In the genomic region with DNA sequence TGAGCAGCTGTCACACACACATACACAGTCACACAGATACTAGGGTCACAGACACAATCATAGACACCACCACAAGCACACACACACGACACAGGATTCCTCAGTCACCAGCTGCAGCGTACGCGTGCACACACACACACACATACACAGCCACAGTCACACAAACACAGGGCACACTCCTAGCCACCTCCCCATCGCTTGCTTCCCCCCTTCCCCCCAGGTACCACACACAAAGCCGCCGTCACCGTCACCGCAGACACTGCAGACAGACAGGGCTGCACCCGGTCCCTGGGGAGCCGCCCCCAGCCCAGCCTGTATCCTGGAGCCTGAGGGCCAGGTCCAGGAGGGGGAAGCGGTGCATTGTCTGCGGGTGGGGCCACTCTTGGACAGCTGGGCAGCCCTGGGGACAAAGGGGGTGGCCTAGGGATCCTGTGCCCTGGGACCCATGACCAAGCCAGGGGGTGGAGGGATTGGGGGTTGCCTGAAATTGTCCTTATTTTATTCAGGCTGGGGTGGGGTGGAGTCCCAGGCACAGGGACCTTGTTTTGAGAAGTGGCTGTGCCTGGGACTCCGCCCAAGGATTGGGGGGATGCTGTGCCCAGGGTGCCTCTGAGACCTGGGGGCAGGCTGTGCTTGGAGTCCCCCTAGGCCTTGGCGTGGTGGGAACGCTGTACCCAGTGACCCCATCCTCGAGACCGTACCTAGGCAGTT, we compare ENCODE assay signal across 9 cellular contexts. TPM values are rescaled to one million over a fixed set of nuclear protein-coding genes. Genes with fewer than 3 reads are reported as not detected.
A peak's percentile ranks its signal among the peaks of the same experiment; 100 is the strongest.
DNase-seq lines count a peak whose midpoint lies in the region; ATAC-seq, FAIRE-seq and TF ChIP-seq lines count a peak whose summit lies in the region.
"Had no signal": no experiment of that assay in that cellular context is flagged by ENCODE, and none has a peak within 500 bp of the region (broad histone marks: within the 10 kb centered on the region; RNA-seq: fewer than 3 reads in every experiment).

No MANE protein-coding gene starts in this region.

- H3K27me3 ChIP-seq in keratinocyte (ENCODE audit: control insufficient read depth, extremely low read depth, insufficient read depth, low read length) (no peaks in the 10 kb centered on the region), tibial artery (no peaks in the 10 kb centered on the region)

- dilution Hi-C loops in keratinocyte (cut with MboI; ENCODE audit: extremely low pct_ligation_motif_present, low sequenced_read_pairs): no loop called here

- H3K36me3 ChIP-seq in keratinocyte (ENCODE audit: control insufficient read depth in 2 of 2, extremely low read depth in 1 of 2, insufficient read depth in 2 of 2, low read length in 2 of 2): peaks cover 7 to 29% of the 10 kb centered on the region in 2 experiments
- H3K36me3 ChIP-seq in tibial artery: peaks cover 9 to 53% (median 29%) of the 10 kb centered on the region in 3 donors

- no peaks in the 10 kb centered on the region for H3K9me1 ChIP-seq in keratinocyte (ENCODE audit: control insufficient read depth, extremely low read depth, insufficient read depth, low read length)

- peak overlapping the region; percentile 52 to 71 (median 70) for H3K4me3 ChIP-seq in keratinocyte (ENCODE audit: control insufficient read depth in 2 of 3, extremely low read depth in 1 of 3, insufficient read depth in 2 of 3, low read depth in 1 of 3, low read length in 3 of 3)
- H3K4me3 ChIP-seq in tibial artery: peak overlapping the region; percentile 74 to 86

- H3K9me3 Mint-ChIP-seq in natural killer cell: no peaks in the 10 kb centered on the region
- H3K9me3 Mint-ChIP-seq in natural killer cell treated with Interleukin-12 subunit alpha and Interleukin-12 subunit beta and Interleukin-15 and Interleukin-18, amount 100 ng/mL, for 72 hours: no peaks in the 10 kb centered on the region

- H2AFZ ChIP-seq in keratinocyte (ENCODE audit: control insufficient read depth, low read length): no peak overlapping the region

- peaks cover 2% of the 10 kb centered on the region for H4K20me1 ChIP-seq in keratinocyte (ENCODE audit: control insufficient read depth, extremely low read depth, insufficient read depth, low read length)

- H3K4me2 ChIP-seq in keratinocyte (ENCODE audit: control insufficient read depth, extremely low read depth, insufficient read depth, low read depth, low read length): peak overlapping the region; percentile 92

- H3K27ac Mint-ChIP-seq in natural killer cell: peak overlapping the region in 1 of 2 donors; percentile 94
- H3K27ac Mint-ChIP-seq in natural killer cell treated with Interleukin-12 subunit alpha and Interleukin-12 subunit beta and Interleukin-15 and Interleukin-18, amount 100 ng/mL, for 72 hours: no peak overlapping the region

- FAIRE-seq in keratinocyte (lab: Jason Lieb, UNC): no peak
- FAIRE-seq: colon had no signal

- H3K4me1 ChIP-seq in keratinocyte (ENCODE audit: control insufficient read depth, extremely low read depth, insufficient read depth, low read length) (peaks cover 36% of the 10 kb centered on the region), tibial artery (peaks cover 4 to 44% (median 29%) of the 10 kb centered on the region in 4 donors)

- TF ChIP-seq CTCF in natural killer cell (IDR thresholded peaks at IDR 0.05): no peak
- TF ChIP-seq CTCF in keratinocyte (optimal IDR thresholded peaks at IDR 0.05 in 1 of 3, IDR thresholded peaks at IDR 0.05 in 1 of 3, conservative IDR thresholded peaks at IDR 0.05 in 1 of 3; ENCODE audit: extremely low read depth in 1 of 3, insufficient read depth in 2 of 3, low read length in 3 of 3): no peak
- no peak for TF ChIP-seq CTCF in tibial artery (IDR thresholded peaks at IDR 0.05)
- no peak for TF ChIP-seq CTCF in GM13977 (IDR thresholded peaks at IDR 0.05; ENCODE audit: extremely low read depth, insufficient read depth, missing control alignments)

- intact Hi-C loops in natural killer cell (cut with micrococcal nuclease) (loop anchor here (1.0 to 5.0 kb wide), 4 partner anchors 25 to 638 kb away; a partner anchor contains a TSS), tibial artery (cut with DNase I; ENCODE audit: low total_unique reads) (loop anchor here (2.0 kb wide), 3 partner anchors 25 to 61 kb away; a partner anchor contains a TSS)

- no peak for ATAC-seq in natural killer cell
- no peak for ATAC-seq in natural killer cell treated with Interleukin-12 subunit alpha and Interleukin-12 subunit beta and Interleukin-15 and Interleukin-18, amount 100 ng/mL, for 72 hours
- ATAC-seq in HG03135 (IDR thresholded peaks at IDR 0.05; ENCODE audit: unreplicated experiment): no peak
- no peak for ATAC-seq in HG03354 (IDR thresholded peaks at IDR 0.05; ENCODE audit: poor library complexity, severe bottlenecking, unreplicated experiment)

- H3K36me3 Mint-ChIP-seq in natural killer cell: no peaks in the 10 kb centered on the region
- H3K36me3 Mint-ChIP-seq in natural killer cell treated with Interleukin-12 subunit alpha and Interleukin-12 subunit beta and Interleukin-15 and Interleukin-18, amount 100 ng/mL, for 72 hours: peaks cover 13% of the 10 kb centered on the region

- H3K27me3 Mint-ChIP-seq in natural killer cell (ENCODE audit: low read depth in 2 of 2): no peaks in the 10 kb centered on the region
- H3K27me3 Mint-ChIP-seq in natural killer cell treated with Interleukin-12 subunit alpha and Interleukin-12 subunit beta and Interleukin-15 and Interleukin-18, amount 100 ng/mL, for 72 hours: no peaks in the 10 kb centered on the region

- in situ Hi-C loops in GM13977 (cut with MboI; ENCODE audit: low pct_unique_long_range_greater_than_20kb, low sequenced_read_pairs, unreplicated experiment): no loop called here

- H3K9ac ChIP-seq in keratinocyte (ENCODE audit: control insufficient read depth, extremely low read depth, insufficient read depth, low read length): peak overlapping the region; percentile 81

- peaks cover 15% of the 10 kb centered on the region for H3K79me2 ChIP-seq in keratinocyte (ENCODE audit: control insufficient read depth, insufficient read depth, low read length)

- H3K4me1 Mint-ChIP-seq in natural killer cell: peaks cover 0 to 26% of the 10 kb centered on the region in 2 donors
- H3K4me1 Mint-ChIP-seq in natural killer cell treated with Interleukin-12 subunit alpha and Interleukin-12 subunit beta and Interleukin-15 and Interleukin-18, amount 100 ng/mL, for 72 hours (ENCODE audit: low read depth in 2 of 2): peaks cover 8 to 13% of the 10 kb centered on the region in 2 donors

- no peak for DNase-seq in natural killer cell
- DNase-seq in natural killer cell treated with Interleukin-12 subunit alpha and Interleukin-12 subunit beta and Interleukin-15 and Interleukin-18, amount 100 ng/mL, for 72 hours (ENCODE audit: low spot score): no peak
- no peak for DNase-seq in keratinocyte (ENCODE audit: low read depth, low spot score)
- DNase-seq in tibial artery: peak; percentile 43 to 75
- DNase-seq in GM13977 (ENCODE audit: low spot score): no peak

- H3K9me3 ChIP-seq in keratinocyte (ENCODE audit: control insufficient read depth, low read depth, low read length): no peaks in the 10 kb centered on the region
- no peaks in the 10 kb centered on the region for H3K9me3 ChIP-seq in tibial artery

- H3K27ac ChIP-seq in angular gyrus (ENCODE audit: low read depth, low read length) (peak overlapping the region; percentile 72), keratinocyte (ENCODE audit: control insufficient read depth, insufficient read depth, low read length) (peak overlapping the region; percentile 36), tibial artery (peak overlapping the region; percentile 90 to 95)

- peak overlapping the region; percentile 45 for H3K4me3 Mint-ChIP-seq in natural killer cell
- no peak overlapping the region for H3K4me3 Mint-ChIP-seq in natural killer cell treated with Interleukin-12 subunit alpha and Interleukin-12 subunit beta and Interleukin-15 and Interleukin-18, amount 100 ng/mL, for 72 hours

RNA-seq across cellular contexts. Expression of a gene that starts 1.0 kb away (rescaled TPM):
- 10 to 100 TPM in 2 of 3 donors, 1 to 10 TPM in 1; 9.9 to 19.5 (median 10.2) TPM for total RNA-seq in natural killer cell
- total RNA-seq in natural killer cell treated with Interleukin-12 subunit alpha and Interleukin-12 subunit beta and Interleukin-15 and Interleukin-18, amount 100 ng/mL, for 72 hours: 10 to 100 TPM in 1 of 2 donors, 1 to 10 TPM in 1; 6.6 to 13.9 TPM
- 5.5 to 6.0 TPM (median 5.7 TPM) in 3 replicates for polyA plus RNA-seq in keratinocyte
- polyA plus RNA-seq in keratinocyte (2011; ENCODE audit: low read depth): 2.1 TPM
- 2.8 and 6.6 TPM in 2 replicates for polyA plus RNA-seq in keratinocyte (2011; cell fraction: cytosol; rRNA removed)
- polyA plus RNA-seq in keratinocyte (2011; cell fraction: nucleus; rRNA removed): 17.4 and 21.6 TPM in 2 replicates
- 5.1 and 6.9 TPM in 2 replicates for polyA plus RNA-seq in keratinocyte (2012; ENCODE audit: low replicate concordance)
- polyA minus RNA-seq in keratinocyte: 7.4 to 12.4 TPM (median 7.8 TPM) in 3 replicates
- polyA minus RNA-seq in keratinocyte (2011; cell fraction: cytosol; rRNA and poly(A)+ RNA removed): 7.7 TPM
- 6.2 and 12.3 TPM in 2 replicates for polyA minus RNA-seq in keratinocyte (2011; cell fraction: nucleus; rRNA and poly(A)+ RNA removed)

RNA-seq across cellular contexts. Expression of a gene that starts 27.2 kb away (rescaled TPM):
- 10 to 100 TPM; 31.8 to 46.7 (median 39.6) TPM for total RNA-seq in natural killer cell
- total RNA-seq in natural killer cell treated with Interleukin-12 subunit alpha and Interleukin-12 subunit beta and Interleukin-15 and Interleukin-18, amount 100 ng/mL, for 72 hours: 10 to 100 TPM; 28.7 to 41.7 TPM
- polyA plus RNA-seq in keratinocyte: 11.0 to 13.8 TPM (median 13.8 TPM) in 3 replicates
- polyA plus RNA-seq in keratinocyte (2011; ENCODE audit: low read depth): 2.0 TPM
- polyA plus RNA-seq in keratinocyte (2011; cell fraction: cytosol; rRNA removed): 4.9 and 9.7 TPM in 2 replicates
- polyA plus RNA-seq in keratinocyte (2011; cell fraction: nucleus; rRNA removed): 17.3 and 23.2 TPM in 2 replicates
- polyA plus RNA-seq in keratinocyte (2012; ENCODE audit: low replicate concordance): 10.2 and 16.4 TPM in 2 replicates
- 8.6 to 18.7 TPM (median 10.4 TPM) in 3 replicates for polyA minus RNA-seq in keratinocyte
- 11.7 TPM for polyA minus RNA-seq in keratinocyte (2011; cell fraction: cytosol; rRNA and poly(A)+ RNA removed)
- polyA minus RNA-seq in keratinocyte (2011; cell fraction: nucleus; rRNA and poly(A)+ RNA removed): 11.3 and 12.1 TPM in 2 replicates

RNA-seq across cellular contexts. Expression of a gene that starts 27.4 kb away (rescaled TPM):
- total RNA-seq in natural killer cell: 10 to 100 TPM in 2 of 3 donors, 1 to 10 TPM in 1; 8.7 to 11.1 (median 11.0) TPM
- total RNA-seq in natural killer cell treated with Interleukin-12 subunit alpha and Interleukin-12 subunit beta and Interleukin-15 and Interleukin-18, amount 100 ng/mL, for 72 hours: 10 to 100 TPM in 1 of 2 donors, 1 to 10 TPM in 1; 9.0 to 10.3 TPM
- polyA plus RNA-seq in keratinocyte: 17.0 to 32.6 TPM (median 17.2 TPM) in 3 replicates
- 90.2 TPM for polyA plus RNA-seq in keratinocyte (2011; ENCODE audit: low read depth)
- 14.9 and 18.4 TPM in 2 replicates for polyA plus RNA-seq in keratinocyte (2011; cell fraction: cytosol; rRNA removed)
- 35.1 and 39.9 TPM in 2 replicates for polyA plus RNA-seq in keratinocyte (2011; cell fraction: nucleus; rRNA removed)
- polyA plus RNA-seq in keratinocyte (2012; ENCODE audit: low replicate concordance): 23.3 and 78.9 TPM in 2 replicates
- 26.8 to 44.5 TPM (median 40.3 TPM) in 3 replicates for polyA minus RNA-seq in keratinocyte
- polyA minus RNA-seq in keratinocyte (2011; cell fraction: cytosol; rRNA and poly(A)+ RNA removed): 29.4 TPM
- 34.6 and 37.9 TPM in 2 replicates for polyA minus RNA-seq in keratinocyte (2011; cell fraction: nucleus; rRNA and poly(A)+ RNA removed)

Comparison
In these comparisons a context has a peak if more than half of its experiments do, and no peak if none do; other contexts are left out.
1. DNase-seq: peak in tibial artery (2 of 2); none in natural killer cell (single experiment), natural killer cell treated with Interleukin-12 subunit alpha and Interleukin-12 subunit beta and Interleukin-15 and Interleukin-18, amount 100 ng/mL, for 72 hours (single experiment), keratinocyte (single experiment) and GM13977 (single experiment).
2. H3K27ac ChIP-seq: peak in every context shown above with its lines; median percentile 92 in tibial artery; 72 in angular gyrus; 36 in keratinocyte.